8 cellular contexts compared by ENCODE assay signal in the genomic region with DNA sequence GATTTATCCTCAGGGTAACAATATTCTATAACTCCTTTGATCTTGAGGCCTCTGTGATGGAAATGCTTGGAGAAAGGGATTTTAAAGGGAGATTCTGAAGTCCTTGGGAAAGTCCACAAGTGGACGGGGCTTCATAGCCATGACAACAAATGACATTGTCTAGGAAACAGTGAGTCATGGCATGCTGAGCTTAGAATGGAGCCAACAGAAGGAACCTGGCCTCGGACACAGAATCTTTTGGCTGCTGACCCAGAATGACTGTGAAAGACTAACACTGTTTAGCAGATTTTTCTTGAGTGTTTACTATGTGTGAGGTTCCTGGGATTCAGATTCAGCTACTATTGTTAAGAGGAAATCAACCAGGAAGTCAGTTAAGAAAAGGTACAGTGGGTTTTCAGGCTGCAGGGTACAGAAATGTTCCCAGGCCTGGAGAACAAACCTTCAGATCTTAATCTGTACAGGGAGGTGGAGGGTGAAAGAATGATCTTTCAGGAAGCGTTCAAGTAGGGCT. TPM values are rescaled to one million over a fixed set of nuclear protein-coding genes. Genes with fewer than 3 reads are reported as not detected.
A peak's percentile ranks its signal among the peaks of the same experiment; 100 is the strongest.
DNase-seq lines count a peak whose midpoint lies in the region; ATAC-seq, FAIRE-seq and TF ChIP-seq lines count a peak whose summit lies in the region.

No MANE protein-coding gene starts in this region.

- FAIRE-seq in endothelial cell of umbilical vein (lab: Jason Lieb, UNC) = peak; percentile 97

- H3K36me3 Mint-ChIP-seq in mesothelial cell of epicardium = no peaks in the 10 kb centered on the region

- peaks cover 12% of the 10 kb centered on the region for H3K4me1 Mint-ChIP-seq in mesothelial cell of epicardium

- dilution Hi-C loops in endothelial cell of umbilical vein (cut with MboI; ENCODE audit: extremely low pct_ligation_motif_present, low sequenced_read_pairs) = no loop called here

- no peaks in the 10 kb centered on the region for H3K27me3 Mint-ChIP-seq in mesothelial cell of epicardium (ENCODE audit: low read depth)

- no peak for TF ChIP-seq CTCF in AG04449 (IDR thresholded peaks at IDR 0.05; ENCODE audit: insufficient read depth, low read length, missing control alignments)
- TF ChIP-seq CTCF in endothelial cell of umbilical vein (IDR thresholded peaks at IDR 0.05; ENCODE audit: extremely low read depth in 1 of 2, insufficient read depth in 1 of 2, low read depth in 1 of 2, low read length in 2 of 2) = no peak
- no peak for TF ChIP-seq CTCF in mesothelial cell of epicardium (IDR thresholded peaks at IDR 0.05; ENCODE audit: unreplicated experiment)

- H3K27ac ChIP-seq in endothelial cell of umbilical vein (ENCODE audit: insufficient read depth, low read depth, low read length) = peak overlapping the region; percentile 91

- BruUV-seq in endothelial cell of umbilical vein (replicated peaks; lab: Mats Ljungman, UMichigan) = no TSS peak

- no peaks in the 10 kb centered on the region for H3K36me3 ChIP-seq in endothelial cell of umbilical vein (ENCODE audit: control insufficient read depth in 2 of 2, extremely low read depth in 1 of 2, insufficient read depth in 2 of 2, low read length in 2 of 2)

- peak overlapping the region; percentile 27 for H3K4me2 ChIP-seq in endothelial cell of umbilical vein (ENCODE audit: insufficient read depth, low read length)

- H3K4me3 ChIP-seq in AG04449 (ENCODE audit: low read depth, low read length) (no peak overlapping the region), endothelial cell of umbilical vein (replicated peaks in 1 of 3; ENCODE audit: insufficient read depth in 1 of 3, low read depth in 1 of 3, low read length in 3 of 3) (no peak overlapping the region)

- H3K4me1 ChIP-seq in endothelial cell of umbilical vein (ENCODE audit: control insufficient read depth, extremely low read depth, insufficient read depth, low read length) = peaks cover 18% of the 10 kb centered on the region

- no peaks in the 10 kb centered on the region for H3K79me2 ChIP-seq in endothelial cell of umbilical vein (ENCODE audit: control insufficient read depth, insufficient read depth, low read length)

- POLR2A ChIA-PET in AG04449 (lab: Yijun Ruan, JAX) = interaction anchor here (0.6 kb wide), 1 partner anchor 270 kb away, joined by 4 read pairs; no protein-coding TSS in a partner anchor
- POLR2A ChIA-PET in endothelial cell of umbilical vein (lab: Charles Lee) = interaction anchor here (2.3 kb wide), 1 partner anchor 18 kb away, joined by 7 read pairs; the partner anchor contains the start of gene CXCL2

- CTCF ChIA-PET in AG04449 (lab: Yijun Ruan, JAX) = interaction anchor here (2.4 to 5.8 kb wide), 4 partner anchors 13 to 455 kb away, joined by 9 to 38 read pairs (median 12); partner anchors contain the start of gene CXCL2
- CTCF ChIA-PET in endothelial cell of umbilical vein (lab: Charles Lee) = interaction anchor here (0.7 to 3.8 kb wide), 9 partner anchors 8 to 524 kb away, joined by 3 to 30 read pairs (median 5); partner anchors contain the start of genes CXCL2 and CXCL3

- TF ChIP-seq POLR2A in endothelial cell of umbilical vein (IDR thresholded peaks at IDR 0.05; ENCODE audit: low read depth, low read length) = no peak

- H3K9me3 ChIP-seq in endothelial cell of umbilical vein (replicated peaks; ENCODE audit: control insufficient read depth, insufficient read depth, low read length) = no peaks in the 10 kb centered on the region

- H3K27ac Mint-ChIP-seq in mesothelial cell of epicardium = peak overlapping the region; percentile 60

- intact Hi-C loops in endothelial cell of umbilical vein (cut with micrococcal nuclease) = loop anchor here (1.0 to 5.0 kb wide), 6 partner anchors 8 to 860 kb away; partner anchors contain the start of genes ANKRD17, CXCL2 and CXCL3

- peak overlapping the region; percentile 50 for H2AFZ ChIP-seq in endothelial cell of umbilical vein (ENCODE audit: low read depth, low read length)

- no peaks in the 10 kb centered on the region for H3K27me3 ChIP-seq in endothelial cell of umbilical vein (ENCODE audit: control insufficient read depth in 2 of 2, insufficient read depth in 2 of 2, low read length in 2 of 2)

- ATAC-seq in GM19023 (IDR thresholded peaks at IDR 0.05; ENCODE audit: unreplicated experiment) (no peak), GM21576 (IDR thresholded peaks at IDR 0.05; ENCODE audit: unreplicated experiment) (no peak)

- DNase-seq in AG04449 (ENCODE audit: low read depth, low spot score) = peak; percentile 70
- DNase-seq in NCI-H2196 treated with DMSO at 0.1 percent for 48 hours (lab: John Stamatoyannopoulos, UW; ENCODE audit: unreplicated experiment) = peak; percentile 56
- DNase-seq in endothelial cell of umbilical vein (ENCODE audit: low read depth, low spot score) = peak; percentile 99
- DNase-seq in mesothelial cell of epicardium (ENCODE audit: low spot score in 2 of 2, unreplicated experiment in 2 of 2) = no peak
- no peak for DNase-seq in NCI-H187 (lab: John Stamatoyannopoulos, UW)
- DNase-seq in NCI-H1417 treated with DMSO at 0.1 percent for 48 hours (lab: John Stamatoyannopoulos, UW) = no peak

- H4K20me1 ChIP-seq in endothelial cell of umbilical vein (replicated peaks; ENCODE audit: control insufficient read depth, extremely low read depth, insufficient read depth, low read length) = no peaks in the 10 kb centered on the region

- H3K9ac ChIP-seq in endothelial cell of umbilical vein (replicated peaks; ENCODE audit: extremely low read depth, insufficient read depth, low read length) = peak overlapping the region; percentile 66

- no peak overlapping the region for H3K4me3 Mint-ChIP-seq in mesothelial cell of epicardium

- no peaks in the 10 kb centered on the region for H3K9me1 ChIP-seq in endothelial cell of umbilical vein (replicated peaks; ENCODE audit: control insufficient read depth, extremely low read depth, insufficient read depth, low read length)

- no peaks in the 10 kb centered on the region for H3K9me3 Mint-ChIP-seq in mesothelial cell of epicardium

TF ChIP-seq in endothelial cell of umbilical vein, 7 proteins besides CTCF, POLR2A, EP300 and RAD21:
- TF ChIP-seq MYC (IDR thresholded peaks at IDR 0.05; ENCODE audit: low read depth, low read length) (no peak), FOS (IDR thresholded peaks at IDR 0.05; ENCODE audit: borderline replicate concordance, insufficient read depth, low read length) (peak; percentile 89), POLR2AphosphoS5 (IDR thresholded peaks at IDR 0.05; ENCODE audit: insufficient read depth, low read depth, low read length) (peak; percentile 57), GATA2 (IDR thresholded peaks at IDR 0.05; ENCODE audit: insufficient read depth, insufficient read length, low read depth, low read length) (peak; percentile 79), MAX (IDR thresholded peaks at IDR 0.05; ENCODE audit: insufficient read depth, insufficient read length) (no peak), EZH2 (IDR thresholded peaks at IDR 0.05; ENCODE audit: borderline replicate concordance, low read depth, low read length, severe bottlenecking) (no peak), JUN (IDR thresholded peaks at IDR 0.05; ENCODE audit: borderline replicate concordance, insufficient read depth, insufficient read length, low read depth) (peak; percentile 98)
TF ChIP-seq in endothelial cell of umbilical vein: peak in this region for 4.

RNA-seq across cellular contexts. Expression of gene CXCL2, which starts 18.1 kb away (rescaled TPM):
- total RNA-seq in endothelial cell of umbilical vein (6.2 and 8.6 TPM in 2 replicates), mesothelial cell of epicardium (8.7 to 12.7 TPM (median 9.8 TPM) in 3 replicates)
- polyA plus RNA-seq in endothelial cell of umbilical vein = 15.1 and 15.9 TPM in 2 replicates
- polyA plus RNA-seq in endothelial cell of umbilical vein (2011; cell fraction: cytosol; rRNA removed) = 15.3 and 24.9 TPM in 2 replicates
- 72.1 and 85.7 TPM in 2 replicates for polyA plus RNA-seq in endothelial cell of umbilical vein (2011; cell fraction: nucleus; rRNA removed)
- polyA plus RNA-seq in endothelial cell of umbilical vein (2012) = 8.9 and 11.1 TPM in 2 replicates
- 4.0 and 4.9 TPM in 2 replicates for polyA minus RNA-seq in endothelial cell of umbilical vein
- 68.0 TPM for polyA minus RNA-seq in endothelial cell of umbilical vein (2011; cell fraction: cytosol; rRNA and poly(A)+ RNA removed)
- polyA minus RNA-seq in endothelial cell of umbilical vein (2011; cell fraction: nucleus; rRNA and poly(A)+ RNA removed) = 36.4 and 70.3 TPM in 2 replicates

RNA-seq across cellular contexts. Expression of gene MTHFD2L, which starts 40.8 kb away (rescaled TPM):
- 12.4 and 15.2 TPM in 2 replicates for total RNA-seq in endothelial cell of umbilical vein
- 4.4 and 6.9 TPM in 2 replicates for polyA plus RNA-seq in endothelial cell of umbilical vein
- 5.7 and 5.8 TPM in 2 replicates for polyA plus RNA-seq in endothelial cell of umbilical vein (2011; cell fraction: cytosol; rRNA removed)
- 10.9 and 17.7 TPM in 2 replicates for polyA plus RNA-seq in endothelial cell of umbilical vein (2011; cell fraction: nucleus; rRNA removed)
- polyA plus RNA-seq in endothelial cell of umbilical vein (2012) = 5.8 and 9.6 TPM in 2 replicates
- 10.8 and 12.9 TPM in 2 replicates for polyA minus RNA-seq in endothelial cell of umbilical vein
- polyA minus RNA-seq in endothelial cell of umbilical vein (2011; cell fraction: cytosol; rRNA and poly(A)+ RNA removed) = 9.7 TPM
- 40.7 and 49.2 TPM in 2 replicates for polyA minus RNA-seq in endothelial cell of umbilical vein (2011; cell fraction: nucleus; rRNA and poly(A)+ RNA removed)
- total RNA-seq in mesothelial cell of epicardium = 19.2 to 21.1 TPM (median 20.9 TPM) in 3 replicates

Comparison
In these comparisons a context has a peak if more than half of its experiments do, and no peak if none do; other contexts are left out.
1. DNase-seq: peak in AG04449 (single experiment), NCI-H2196 treated with DMSO at 0.1 percent for 48 hours (single experiment) and endothelial cell of umbilical vein (single experiment); none in mesothelial cell of epicardium (0 of 2), NCI-H187 (0 of 2) and NCI-H1417 treated with DMSO at 0.1 percent for 48 hours (single experiment).